8 cellular contexts compared by ENCODE assay signal in genomic region chr16:6211644-6212043, GRCh38.
"Had no signal": no experiment of that assay in that cellular context is flagged by ENCODE, and none has a peak within 500 bp of the region (broad histone marks: within the 10 kb centered on the region; RNA-seq: fewer than 3 reads in every experiment).

No MANE protein-coding gene starts in this region.

- ATAC-seq: GM12878 had no signal

- DNase-seq: GDM1, GF-D8 had no signal

- H3K4me3 ChIP-seq: GM12878 had no signal

- FAIRE-seq: G401.6, GM12878, GM12891, GM12892, GM18507, GM19239 had no signal
